In the genomic region with DNA sequence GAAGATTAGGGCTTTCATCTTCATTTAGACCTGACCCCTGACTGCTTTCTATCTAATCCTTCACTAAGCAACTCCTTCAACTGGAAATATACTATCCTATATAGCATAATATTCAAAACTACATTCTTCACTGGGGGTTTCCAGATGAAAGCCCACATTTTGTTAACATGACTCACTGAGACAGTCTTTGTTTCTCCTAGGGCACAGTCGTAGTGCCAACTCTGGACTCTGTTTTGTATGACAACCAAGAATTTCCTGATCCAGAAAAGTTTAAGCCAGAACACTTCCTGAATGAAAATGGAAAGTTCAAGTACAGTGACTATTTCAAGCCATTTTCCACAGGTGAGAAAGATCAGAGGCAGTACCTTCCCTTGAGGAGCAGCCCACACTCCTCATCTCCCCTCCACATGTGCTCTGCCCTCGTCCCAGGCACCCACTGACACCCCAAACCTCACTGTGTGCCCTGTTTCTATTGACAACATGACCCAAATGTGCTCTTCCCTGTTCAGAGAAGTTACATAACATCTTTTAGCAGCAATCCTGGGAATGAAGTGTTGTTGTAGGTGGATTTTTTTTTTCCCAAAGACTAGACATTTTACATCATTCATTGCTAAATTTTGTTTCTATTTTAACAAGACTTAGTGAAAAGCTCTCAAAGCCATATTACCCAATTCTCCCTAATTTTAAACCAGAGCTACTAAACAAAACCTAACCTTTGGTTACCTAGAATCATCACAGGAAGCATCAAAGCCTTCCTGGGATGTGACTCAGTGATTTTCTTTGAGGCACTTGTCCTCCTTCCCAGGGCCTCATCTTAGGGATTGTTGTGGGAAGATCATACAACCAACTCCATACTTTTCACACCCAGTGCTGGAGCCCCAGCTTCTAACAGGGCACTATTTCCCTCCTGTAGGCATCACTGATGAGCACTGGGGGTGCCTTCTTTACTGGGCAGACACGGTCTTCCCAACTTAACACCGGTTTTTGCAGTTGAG, we compare ENCODE assay signal across 19 cellular contexts. TPM values are rescaled to one million over a fixed set of nuclear protein-coding genes. Genes with fewer than 3 reads are reported as not detected.
"Had no signal": no experiment of that assay in that cellular context is flagged by ENCODE, and none has a peak within 500 bp of the region (broad histone marks: within the 10 kb centered on the region; RNA-seq: fewer than 3 reads in every experiment).

No MANE protein-coding gene starts in this region.

- H3K27me3 ChIP-seq: brain microvascular endothelial cell, suprapubic skin had no signal

- H3K9me3 ChIP-seq: suprapubic skin had no signal

- H3K36me3 ChIP-seq: brain microvascular endothelial cell, WERI-Rb-1 had no signal

- DNase-seq: activated CD4-positive, alpha-beta memory T cell treated with anti-CD3 and anti-CD28 coated beads for 36 hours; activated CD4-positive, alpha-beta T cell treated with anti-CD3 and anti-CD28 coated beads for 36 hours; activated effector memory CD4-positive, alpha-beta T cell treated with Interleukin-2 at 50 U/mL for 16 hours; activated T-cell treated with anti-CD3 and anti-CD28 coated beads, Interleukin-2, amount 50 U/mL, for 24 hours; amniotic stem cell; brain microvascular endothelial cell; cerebellar nuclear complex; naive B cell; right cardiac atrium; stimulated activated CD4-positive, alpha-beta T cell treated with anti-CD3 and anti-CD28 coated beads, Interleukin-4, amount 100 ng/mL, for 4 hours; stimulated activated CD8-positive, alpha-beta memory T cell treated with anti-CD3 and anti-CD28 coated beads, Interleukin-4, amount 100 ng/mL, for 48 hours; stimulated activated naive CD8-positive, alpha-beta T cell treated with anti-CD3 and anti-CD28 coated beads, Interleukin-15, Interleukin-2, amounts not matched to agents 100 U/mL and 50 U/mL, for 24 hours; WERI-Rb-1 had no signal

- H3K27ac ChIP-seq: brain microvascular endothelial cell, suprapubic skin, WERI-Rb-1 had no signal

- H3K4me2 ChIP-seq: smooth muscle cell had no signal

- H3K4me1 ChIP-seq: suprapubic skin had no signal

- ATAC-seq: activated CD4-positive, alpha-beta T cell treated with anti-CD3 and anti-CD28 coated beads for 36 hours; activated naive CD4-positive, alpha-beta T cell treated with anti-CD3 and anti-CD28 coated beads, Interleukin-2, amount 50 U/mL, for 72 hours; right cardiac atrium; SK-N-SH treated with all-trans-retinoic acid at 6 μM for 48 hours; stimulated activated naive CD8-positive, alpha-beta T cell treated with anti-CD3 and anti-CD28 coated beads, Interleukin-15, Interleukin-2, amounts not matched to agents 100 U/mL and 50 U/mL, for 24 hours had no signal

- H3K4me3 ChIP-seq: smooth muscle cell, suprapubic skin had no signal

RNA-seq across cellular contexts. Expression of gene SYCE1, which starts 27.5 kb away (rescaled TPM):
- total RNA-seq: glomerular endothelial cell, mononuclear cell, smooth muscle cell had no signal
